In the genomic region with DNA sequence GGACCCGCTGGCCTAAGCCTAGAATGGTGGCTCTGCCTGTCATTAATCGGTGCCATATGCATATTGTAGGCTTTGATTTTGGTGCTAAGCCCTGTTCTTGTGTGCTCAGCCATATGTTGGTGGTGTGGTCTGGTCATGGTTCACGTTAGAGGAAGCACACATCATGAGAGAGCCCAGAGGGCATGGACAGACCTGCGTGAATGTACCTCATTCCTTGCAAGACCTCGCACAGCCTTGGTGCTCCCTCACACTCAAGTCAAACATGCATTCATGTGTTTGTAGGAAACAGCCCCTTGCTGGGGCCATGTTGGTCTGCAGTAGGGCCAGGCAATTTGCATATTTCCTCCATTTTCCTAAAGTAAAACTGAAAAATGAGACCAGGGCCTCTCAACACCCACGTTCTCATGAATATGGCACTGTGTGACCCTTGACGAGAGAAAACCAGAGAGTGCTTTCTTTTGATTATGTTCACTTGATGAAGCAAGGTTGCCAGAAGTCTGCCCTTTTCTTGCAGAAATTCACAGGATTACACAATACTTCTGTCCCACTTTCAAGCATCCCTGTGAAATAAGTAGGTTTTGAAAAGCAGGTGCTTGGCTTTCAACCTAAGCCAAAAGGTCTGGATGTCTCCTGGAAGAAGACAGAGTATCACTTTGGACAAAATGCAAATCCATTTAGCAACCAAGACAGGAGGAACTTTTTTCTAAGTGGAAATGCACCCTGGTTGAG, we compare ENCODE assay signal across 11 cellular contexts.
DNase-seq lines count a peak whose midpoint lies in the region; ATAC-seq and TF ChIP-seq lines count a peak whose summit lies in the region.
"Had no signal": no experiment of that assay in that cellular context is flagged by ENCODE, and none has a peak within 500 bp of the region (broad histone marks: within the 10 kb centered on the region; RNA-seq: fewer than 3 reads in every experiment).

No MANE protein-coding gene starts in this region.

- H3K27me3 ChIP-seq in naive thymus-derived CD4-positive, alpha-beta T cell (ENCODE audit: control insufficient read depth in 2 of 2, insufficient read depth in 2 of 2, low read length in 2 of 2): no peaks in the 10 kb centered on the region
- H3K27me3 ChIP-seq in osteoblast (ENCODE audit: insufficient read depth, low read length): no peaks in the 10 kb centered on the region
- H3K27me3 ChIP-seq: tibial nerve had no signal

- ATAC-seq in GM19468 (IDR thresholded peaks at IDR 0.05; ENCODE audit: extremely low read depth, unreplicated experiment) (peak; percentile 69), HG03139 (IDR thresholded peaks at IDR 0.05; ENCODE audit: unreplicated experiment) (peak; percentile 73)
- peak; percentile 17 for ATAC-seq in naive thymus-derived CD4-positive, alpha-beta T cell
- ATAC-seq: HCT116 had no signal

- TF ChIP-seq CTCF in osteoblast (IDR thresholded peaks at IDR 0.05; ENCODE audit: extremely low read depth, low read depth, low read length): no peak

- no peak overlapping the region for H2AFZ ChIP-seq in osteoblast (ENCODE audit: low read length)

- H3K4me3 Mint-ChIP-seq in activated CD4-positive, alpha-beta T cell treated with anti-CD3 and anti-CD28 coated beads, Interleukin-2, amount 10 ng/mL, durations not matched to agents 24 days and 14 days: no peak overlapping the region
- H3K4me3 Mint-ChIP-seq in naive thymus-derived CD4-positive, alpha-beta T cell: no peak overlapping the region

- H3K79me2 ChIP-seq in osteoblast (ENCODE audit: insufficient read depth, low read length): no peaks in the 10 kb centered on the region

- intact Hi-C loops in activated CD4-positive, alpha-beta T cell treated with anti-CD3 and anti-CD28 coated beads, Interleukin-2, amount 10 ng/mL, durations not matched to agents 24 days and 14 days (cut with micrococcal nuclease): no loop called here
- intact Hi-C loops in naive thymus-derived CD4-positive, alpha-beta T cell (cut with micrococcal nuclease): no loop called here

- POLR2A ChIA-PET in naive thymus-derived CD4-positive, alpha-beta T cell (lab: Charles Lee): no interaction called here

- no peaks in the 10 kb centered on the region for H3K27me3 Mint-ChIP-seq in activated CD4-positive, alpha-beta T cell treated with anti-CD3 and anti-CD28 coated beads, Interleukin-2, amount 10 ng/mL, durations not matched to agents 24 days and 14 days
- H3K27me3 Mint-ChIP-seq in naive thymus-derived CD4-positive, alpha-beta T cell: no peaks in the 10 kb centered on the region

- H3K4me1 ChIP-seq in naive thymus-derived CD4-positive, alpha-beta T cell (ENCODE audit: control insufficient read depth in 2 of 2, insufficient read depth in 2 of 2, low read length in 2 of 2): peaks cover 0 to 4% of the 10 kb centered on the region in 2 donors
- no peaks in the 10 kb centered on the region for H3K4me1 ChIP-seq in osteoblast (ENCODE audit: insufficient read depth, low read length)

- H3K4me1 Mint-ChIP-seq in activated CD4-positive, alpha-beta T cell treated with anti-CD3 and anti-CD28 coated beads, Interleukin-2, amount 10 ng/mL, durations not matched to agents 24 days and 14 days: peaks cover 8% of the 10 kb centered on the region
- peaks cover 7 to 20% (median 17%) of the 10 kb centered on the region in 7 donors for H3K4me1 Mint-ChIP-seq in naive thymus-derived CD4-positive, alpha-beta T cell

- H3K36me3 ChIP-seq in naive thymus-derived CD4-positive, alpha-beta T cell (ENCODE audit: control insufficient read depth in 2 of 3, insufficient read depth in 3 of 3, low read length in 3 of 3): peaks cover 19 to 89% (median 40%) of the 10 kb centered on the region in 3 experiments
- no peaks in the 10 kb centered on the region for H3K36me3 ChIP-seq in osteoblast (ENCODE audit: insufficient read depth, low read length)

- peak overlapping the region; percentile 83 for H3K27ac Mint-ChIP-seq in activated CD4-positive, alpha-beta T cell treated with anti-CD3 and anti-CD28 coated beads, Interleukin-2, amount 10 ng/mL, durations not matched to agents 24 days and 14 days
- peak overlapping the region in 8 of 9 donors; percentile 10 to 83 (median 73) for H3K27ac Mint-ChIP-seq in naive thymus-derived CD4-positive, alpha-beta T cell

- CTCF ChIA-PET in naive thymus-derived CD4-positive, alpha-beta T cell (lab: Charles Lee): no interaction called here

- H3K4me3 ChIP-seq in naive thymus-derived CD4-positive, alpha-beta T cell (ENCODE audit: low read length): no peak overlapping the region
- H3K4me3 ChIP-seq in osteoblast (ENCODE audit: insufficient read depth, low read length): no peak overlapping the region
- H3K4me3 ChIP-seq: tibial nerve had no signal

- H3K9me3 Mint-ChIP-seq in activated CD4-positive, alpha-beta T cell treated with anti-CD3 and anti-CD28 coated beads, Interleukin-2, amount 10 ng/mL, durations not matched to agents 24 days and 14 days: no peaks in the 10 kb centered on the region
- H3K9me3 Mint-ChIP-seq in naive thymus-derived CD4-positive, alpha-beta T cell: peaks cover 0 to 3% (median 0%) of the 10 kb centered on the region in 11 donors

- H3K27ac ChIP-seq in naive thymus-derived CD4-positive, alpha-beta T cell (ENCODE audit: low read depth, low read length): no peak overlapping the region
- H3K27ac ChIP-seq in osteoblast (ENCODE audit: low read depth, low read length): no peak overlapping the region
- H3K27ac ChIP-seq: tibial nerve had no signal

- no peaks in the 10 kb centered on the region for H3K9me3 ChIP-seq in naive thymus-derived CD4-positive, alpha-beta T cell (ENCODE audit: control insufficient read depth in 2 of 3, low read length in 3 of 3)
- no peaks in the 10 kb centered on the region for H3K9me3 ChIP-seq in osteoblast (ENCODE audit: low read depth, low read length)
- H3K9me3 ChIP-seq: tibial nerve had no signal

- no peak for DNase-seq in activated CD4-positive, alpha-beta T cell treated with anti-CD3 and anti-CD28 coated beads, Interleukin-2, amount 10 ng/mL, durations not matched to agents 24 days and 14 days
- no peak for DNase-seq in activated CD4-positive, alpha-beta T cell treated with anti-CD3 and anti-CD28 coated beads for 48 hours
- DNase-seq in naive thymus-derived CD4-positive, alpha-beta T cell: no peak
- no peak for DNase-seq in DMS53 treated with DMSO at 0.1 percent for 48 hours (lab: John Stamatoyannopoulos, UW; ENCODE audit: unreplicated experiment)
- DNase-seq in HPDE6-E6E7 (ENCODE audit: extremely low spot score): no peak
- no peak for DNase-seq in osteoblast (ENCODE audit: insufficient read length, low spot score, missing footprints)
- DNase-seq: NCI-H524 had no signal

- H3K36me3 Mint-ChIP-seq in activated CD4-positive, alpha-beta T cell treated with anti-CD3 and anti-CD28 coated beads, Interleukin-2, amount 10 ng/mL, durations not matched to agents 24 days and 14 days (ENCODE audit: low read depth): peaks cover 40% of the 10 kb centered on the region
- H3K36me3 Mint-ChIP-seq in naive thymus-derived CD4-positive, alpha-beta T cell: peaks cover 18 to 49% (median 27%) of the 10 kb centered on the region in 5 donors

- no peak overlapping the region for H3K4me2 ChIP-seq in osteoblast (ENCODE audit: insufficient read depth, low read length)

- H4K20me1 ChIP-seq in osteoblast (ENCODE audit: insufficient read depth, low read length): no peaks in the 10 kb centered on the region

Comparison
In these comparisons a context has a peak if more than half of its experiments do, and no peak if none do; other contexts are left out.
1. ATAC-seq: peak in every context shown above with its lines; median percentile 73 in HG03139; 69 in GM19468; 17 in naive thymus-derived CD4-positive, alpha-beta T cell.